In genomic region chr16:71796501-71796900, GRCh38 we compare ENCODE assay signal across 17 cellular contexts. TPM values are rescaled to one million over a fixed set of nuclear protein-coding genes. Genes with fewer than 3 reads are reported as not detected.
DNase-seq lines count a peak whose midpoint lies in the region; ATAC-seq and TF ChIP-seq lines count a peak whose summit lies in the region.
"Had no signal": no experiment of that assay in that cellular context is flagged by ENCODE, and none has a peak within 500 bp of the region (broad histone marks: within the 10 kb centered on the region; RNA-seq: fewer than 3 reads in every experiment).

No MANE protein-coding gene starts in this region.

- ATAC-seq in activated naive CD4-positive, alpha-beta T cell treated with anti-CD3 and anti-CD28 coated beads, Interleukin-2, amount 50 U/mL, for 72 hours: no peak
- ATAC-seq in GM21619 (IDR thresholded peaks at IDR 0.05; ENCODE audit: unreplicated experiment) (no peak), HG03045 (IDR thresholded peaks at IDR 0.05; ENCODE audit: unreplicated experiment) (no peak)
- ATAC-seq: Panc1 had no signal

- H2AFZ ChIP-seq in trophoblast cell (ENCODE audit: insufficient read depth, low read length, poor library complexity): no peak overlapping the region

- H4K8ac ChIP-seq in trophoblast cell (ENCODE audit: low read depth, low read length): no peak overlapping the region

- no peak overlapping the region for H3K4me3 ChIP-seq in trophoblast cell (ENCODE audit: low read depth, low read length)

- H3K36me3 ChIP-seq in trophoblast cell (ENCODE audit: control insufficient read depth in 1 of 2, insufficient read depth in 2 of 2, low read length in 2 of 2): peaks cover 6 to 17% of the 10 kb centered on the region in 2 experiments

- no peak overlapping the region for H2BK120ac ChIP-seq in trophoblast cell (ENCODE audit: insufficient read depth, low read length, poor library complexity)

- no peak overlapping the region for H3K23ac ChIP-seq in trophoblast cell (ENCODE audit: low read length)

- H4K12ac ChIP-seq in trophoblast cell (ENCODE audit: low read depth, low read length): no peak overlapping the region

- peaks cover 0 to 4% of the 10 kb centered on the region in 2 experiments for H3K4me1 ChIP-seq in trophoblast cell (ENCODE audit: control insufficient read depth in 1 of 2, insufficient read depth in 2 of 2, low read length in 2 of 2)

- H3K9ac ChIP-seq in trophoblast cell (ENCODE audit: low read length): no peak overlapping the region

- peaks cover 5% of the 10 kb centered on the region for H3K79me2 ChIP-seq in trophoblast cell (ENCODE audit: control insufficient read depth, insufficient read depth, low read length, poor library complexity)

- TF ChIP-seq CTCF in HFFc6 (IDR thresholded peaks at IDR 0.05) (no peak), brain (conservative IDR thresholded peaks at IDR 0.05) (no peak)

- H3K18ac ChIP-seq in trophoblast cell (ENCODE audit: low read length): no peak overlapping the region

- H2BK5ac ChIP-seq in trophoblast cell (ENCODE audit: low read depth, low read length, poor library complexity): no peak overlapping the region

- H3K4me3 Mint-ChIP-seq in activated naive CD4-positive, alpha-beta T cell treated with anti-CD3 and anti-CD28 coated beads, Interleukin-2, amount 50 U/mL, for 24 hours: no peak overlapping the region
- peak overlapping the region; percentile 16; the same call in 1 of the 2 replicates for H3K4me3 Mint-ChIP-seq in HFFc6
- no peak overlapping the region for H3K4me3 Mint-ChIP-seq in brain

- H3K27ac ChIP-seq in trophoblast cell (ENCODE audit: low read depth, low read length): no peak overlapping the region

- H3K79me1 ChIP-seq in trophoblast cell (ENCODE audit: low read length): no peaks in the 10 kb centered on the region

- H4K91ac ChIP-seq in trophoblast cell (ENCODE audit: low read depth, low read length): no peak overlapping the region

- no peak overlapping the region for H2AK5ac ChIP-seq in trophoblast cell (ENCODE audit: low read length)

- peaks cover 66% of the 10 kb centered on the region for H3K4me1 Mint-ChIP-seq in activated naive CD4-positive, alpha-beta T cell treated with anti-CD3 and anti-CD28 coated beads, Interleukin-2, amount 50 U/mL, for 24 hours
- H3K4me1 Mint-ChIP-seq in HFFc6 (ENCODE audit: low read depth) (peaks cover 50% of the 10 kb centered on the region), brain (peaks cover 32% of the 10 kb centered on the region)

- H3K4me2 ChIP-seq in trophoblast cell (ENCODE audit: low read length): no peak overlapping the region

- no peak overlapping the region for H3K14ac ChIP-seq in trophoblast cell (ENCODE audit: low read length)

- peak overlapping the region; percentile 17 for H3K27ac Mint-ChIP-seq in activated naive CD4-positive, alpha-beta T cell treated with anti-CD3 and anti-CD28 coated beads, Interleukin-2, amount 50 U/mL, for 24 hours
- no peak overlapping the region for H3K27ac Mint-ChIP-seq in activated naive CD4-positive, alpha-beta T cell treated with anti-CD3 and anti-CD28 coated beads, Interleukin-2, amount 50 U/mL, for 72 hours
- H3K27ac Mint-ChIP-seq in HFFc6: peak overlapping the region; percentile 56; the same call in 1 of the 2 replicates
- H3K27ac Mint-ChIP-seq in brain: peak overlapping the region in 3 of 5 experiments; percentile 11 to 74 (median 51)

- no peak for DNase-seq in activated naive CD4-positive, alpha-beta T cell treated with anti-CD3 and anti-CD28 coated beads, Interleukin-2, amount 50 U/mL, for 72 hours (ENCODE audit: low spot score in 2 of 2)
- DNase-seq in HFFc6 (no peak), trophoblast cell (peak; percentile 43 to 48), DMS114 treated with DMSO at 0.1 percent for 48 hours (lab: John Stamatoyannopoulos, UW; ENCODE audit: unreplicated experiment) (no peak)
- DNase-seq: AML-193, DMS 273 treated with DMSO at 0.1 percent for 48 hours, EL, Kasumi-1, NCI-H1417, NCI-H2029, NCI-H2171 treated with DMSO at 0.1 percent for 48 hours, Right ventricle myocardium superior had no signal

- H3K27me3 Mint-ChIP-seq in activated naive CD4-positive, alpha-beta T cell treated with anti-CD3 and anti-CD28 coated beads, Interleukin-2, amount 50 U/mL, for 24 hours: no peaks in the 10 kb centered on the region
- H3K27me3 Mint-ChIP-seq in HFFc6 (ENCODE audit: insufficient read depth) (peaks cover under 1% of the 10 kb centered on the region), brain (no peaks in the 10 kb centered on the region)

- H3K4ac ChIP-seq in trophoblast cell (ENCODE audit: low read depth, low read length): peak overlapping the region; percentile 83

- H3K36me3 Mint-ChIP-seq in activated naive CD4-positive, alpha-beta T cell treated with anti-CD3 and anti-CD28 coated beads, Interleukin-2, amount 50 U/mL, for 24 hours: peaks cover 7% of the 10 kb centered on the region
- peaks cover 0 to 23% of the 10 kb centered on the region in 2 donors for H3K36me3 Mint-ChIP-seq in activated naive CD4-positive, alpha-beta T cell treated with anti-CD3 and anti-CD28 coated beads, Interleukin-2, amount 50 U/mL, for 72 hours
- H3K36me3 Mint-ChIP-seq in HFFc6 (ENCODE audit: low read depth) (peaks cover 14% of the 10 kb centered on the region), brain (peaks cover 67% of the 10 kb centered on the region)

- no peak overlapping the region for H2BK12ac ChIP-seq in trophoblast cell (ENCODE audit: low read length)

- no peaks in the 10 kb centered on the region for H3K9me3 Mint-ChIP-seq in activated naive CD4-positive, alpha-beta T cell treated with anti-CD3 and anti-CD28 coated beads, Interleukin-2, amount 50 U/mL, for 24 hours
- H3K9me3 Mint-ChIP-seq in activated naive CD4-positive, alpha-beta T cell treated with anti-CD3 and anti-CD28 coated beads, Interleukin-2, amount 50 U/mL, for 72 hours: no peaks in the 10 kb centered on the region
- H3K9me3 Mint-ChIP-seq in HFFc6: no peaks in the 10 kb centered on the region
- no peaks in the 10 kb centered on the region for H3K9me3 Mint-ChIP-seq in brain

- no peaks in the 10 kb centered on the region for H3K27me3 ChIP-seq in trophoblast cell (ENCODE audit: insufficient read depth, low read length)

- H3K9me3 ChIP-seq in trophoblast cell (ENCODE audit: insufficient read depth, low read depth, low read length): no peaks in the 10 kb centered on the region

RNA-seq across cellular contexts. Expression of gene AP1G1, which starts 12.1 kb away (rescaled TPM):
- total RNA-seq in activated naive CD4-positive, alpha-beta T cell treated with anti-CD3 and anti-CD28 coated beads, Interleukin-2, amount 50 U/mL, for 72 hours: 10 to 100 TPM; 73.1 to 79.0 TPM
- total RNA-seq in HFFc6 (2021; fragmentation: NEBNext Ultra II Directional; extraction: Animal tissue kit (Norgen Biotek cat#: 25700)): 100 to 1,000 TPM in 5 of 6 experiments, 10 to 100 TPM in 1; 87.5 to 115 (median 106) TPM
- 31.3 TPM for polyA plus RNA-seq in brain (ENCODE audit: insufficient read depth, low read depth, low replicate concordance)
- polyA plus RNA-seq in trophoblast cell (2013): 65.1 and 66.3 TPM in 2 replicates

RNA-seq across cellular contexts. Expression of gene ATXN1L, which starts 49.3 kb away (rescaled TPM):
- 10 to 100 TPM; 17.0 to 33.0 TPM for total RNA-seq in activated naive CD4-positive, alpha-beta T cell treated with anti-CD3 and anti-CD28 coated beads, Interleukin-2, amount 50 U/mL, for 72 hours
- total RNA-seq in HFFc6 (2021; fragmentation: NEBNext Ultra II Directional; extraction: Animal tissue kit (Norgen Biotek cat#: 25700)): 10 to 100 TPM; 14.9 to 19.0 (median 17.2) TPM
- 17.6 TPM for polyA plus RNA-seq in brain (ENCODE audit: insufficient read depth, low read depth, low replicate concordance)
- polyA plus RNA-seq in trophoblast cell (2013): 12.1 and 12.2 TPM in 2 replicates

Comparison
In these comparisons a context has a peak if more than half of its experiments do, and no peak if none do; other contexts are left out.
1. H3K27ac Mint-ChIP-seq: peak in activated naive CD4-positive, alpha-beta T cell treated with anti-CD3 and anti-CD28 coated beads, Interleukin-2, amount 50 U/mL, for 24 hours (single experiment), HFFc6 (single experiment) and brain (3 of 5); none in activated naive CD4-positive, alpha-beta T cell treated with anti-CD3 and anti-CD28 coated beads, Interleukin-2, amount 50 U/mL, for 72 hours (0 of 2).
2. DNase-seq: peak in trophoblast cell (2 of 2); none in activated naive CD4-positive, alpha-beta T cell treated with anti-CD3 and anti-CD28 coated beads, Interleukin-2, amount 50 U/mL, for 72 hours (0 of 2), HFFc6 (single experiment) and DMS114 treated with DMSO at 0.1 percent for 48 hours (single experiment).